ENCODE assay signal across 8 cellular contexts in the genomic region with DNA sequence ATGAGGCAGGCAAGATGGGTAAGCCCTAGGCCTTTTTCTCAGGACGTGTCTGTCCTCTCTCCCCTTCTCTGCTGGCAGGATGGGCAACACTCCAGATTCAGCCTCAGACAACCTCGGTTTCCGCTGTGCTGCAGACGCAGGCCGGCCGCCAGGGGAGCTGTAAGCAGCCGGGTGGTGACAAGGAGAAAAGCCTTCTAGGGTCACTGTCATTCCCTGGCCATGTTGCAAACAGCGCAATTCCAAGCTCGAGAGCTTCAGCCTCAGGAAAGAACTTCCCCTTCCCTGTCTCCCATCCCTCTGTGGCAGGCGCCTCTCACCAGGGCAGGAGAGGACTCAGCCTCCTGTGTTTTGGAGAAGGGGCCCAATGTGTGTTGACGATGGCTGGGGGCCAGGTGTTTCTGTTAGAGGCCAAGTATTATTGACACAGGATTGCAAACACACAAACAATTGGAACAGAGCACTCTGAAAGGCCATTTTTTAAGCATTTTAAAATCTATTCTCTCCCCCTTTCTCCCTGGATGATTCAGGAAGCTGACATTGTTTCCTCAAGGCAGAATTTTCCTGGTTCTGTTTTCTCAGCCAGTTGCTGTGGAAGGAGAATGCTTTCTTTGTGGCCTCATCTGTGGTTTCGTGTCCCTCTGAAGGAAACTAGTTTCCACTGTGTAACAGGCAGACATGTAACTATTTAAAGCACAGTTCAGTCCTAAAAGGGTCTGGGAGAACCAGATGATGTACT. TPM values are rescaled to one million over a fixed set of nuclear protein-coding genes. Genes with fewer than 3 reads are reported as not detected.
DNase-seq lines count a peak whose midpoint lies in the region; ATAC-seq and TF ChIP-seq lines count a peak whose summit lies in the region.

No MANE protein-coding gene starts in this region.

- H4K91ac ChIP-seq in neuronal stem cell (ENCODE audit: low read depth, low read length, poor library complexity) = no peak overlapping the region

- WGBS in neuronal stem cell (ENCODE audit: extremely low coverage in 2 of 2, insufficient read length in 2 of 2, insufficient replicate concordance in 1 of 2), 2 donors = no CpG with 5 or more reads among the region's 12 CpGs

- H3K9ac ChIP-seq in neuronal stem cell (ENCODE audit: low read depth, low read length, poor library complexity) = no peak overlapping the region

- H3K79me1 ChIP-seq in neuronal stem cell (ENCODE audit: low read depth, low read length) = peaks cover 2% of the 10 kb centered on the region

- peaks cover 24 to 36% of the 10 kb centered on the region in 2 donors for H3K36me3 ChIP-seq in neuronal stem cell (replicated peaks in 1 of 2; ENCODE audit: control insufficient read depth in 2 of 2, insufficient read depth in 2 of 2, low read length in 2 of 2)

- no peak overlapping the region for H3K18ac ChIP-seq in neuronal stem cell (ENCODE audit: low read length)

- H3K4me3 Mint-ChIP-seq in Calu3 (ENCODE audit: low read depth, unreplicated experiment) = no peak overlapping the region

- no peak overlapping the region for H2BK120ac ChIP-seq in neuronal stem cell (ENCODE audit: low read depth, low read length)

- intact Hi-C loops in Calu3 (cut with micrococcal nuclease; ENCODE audit: unreplicated experiment) = loop anchor here (10.0 kb wide), 1 partner anchor 335 kb away; no protein-coding TSS in a partner anchor

- no peak overlapping the region for H4K8ac ChIP-seq in neuronal stem cell (ENCODE audit: low read depth, low read length)

- no peak overlapping the region for H3K4ac ChIP-seq in neuronal stem cell (ENCODE audit: low read length)

- ATAC-seq in HG03565 (IDR thresholded peaks at IDR 0.05; ENCODE audit: unreplicated experiment) = no peak

- H2BK5ac ChIP-seq in neuronal stem cell (ENCODE audit: low read length) = no peak overlapping the region

- BruUV-seq in Calu3 (replicated peaks; lab: Mats Ljungman, UMichigan) = no TSS peak

- no peaks in the 10 kb centered on the region for H3K27me3 ChIP-seq in neuronal stem cell (ENCODE audit: control insufficient read depth in 3 of 3, insufficient read depth in 3 of 3, low read depth in 1 of 3, low read length in 3 of 3)

- no peak overlapping the region for H3K27ac ChIP-seq in neuronal stem cell (replicated peaks; ENCODE audit: low read length)

- H3K23ac ChIP-seq in neuronal stem cell (ENCODE audit: low read depth, low read length, poor library complexity) = no peak overlapping the region

- no peak overlapping the region for H3K14ac ChIP-seq in neuronal stem cell (ENCODE audit: low read length)

- TF ChIP-seq CTCF in epithelial cell of esophagus (IDR thresholded peaks at IDR 0.05; ENCODE audit: insufficient read depth, low read depth, low read length, missing control alignments) = peak; percentile 74
- TF ChIP-seq CTCF in Calu3 (IDR thresholded peaks at IDR 0.05; ENCODE audit: unreplicated experiment) = no peak

- H2AK5ac ChIP-seq in neuronal stem cell (ENCODE audit: low read depth, low read length) = no peak overlapping the region

- no peak overlapping the region for H3K4me2 ChIP-seq in neuronal stem cell (ENCODE audit: insufficient read depth, low read length, poor library complexity, severe bottlenecking)

- no peaks in the 10 kb centered on the region for H3K9me3 ChIP-seq in neuronal stem cell (replicated peaks in 1 of 2; ENCODE audit: control insufficient read depth in 2 of 2, insufficient read depth in 1 of 2, low read depth in 1 of 2, low read length in 2 of 2)

- no peak overlapping the region for H3K27ac Mint-ChIP-seq in Calu3 (ENCODE audit: unreplicated experiment)

- H3K4me1 ChIP-seq in neuronal stem cell (ENCODE audit: control insufficient read depth in 2 of 2, insufficient read depth in 1 of 2, low read depth in 1 of 2, low read length in 2 of 2) = no peaks in the 10 kb centered on the region

- DNase-seq in COR-L47 (lab: John Stamatoyannopoulos, UW) (peak; percentile 81), NCI-H774 (lab: John Stamatoyannopoulos, UW) (peak; percentile 85), epithelial cell of esophagus (ENCODE audit: low read depth) (peak; percentile 44), occipital lobe (lab: John Stamatoyannopoulos, UW) (peak; percentile 60), Calu3 (no peak), HuH-7.5 (ENCODE audit: low spot score) (no peak), neuronal stem cell (ENCODE audit: low spot score) (no peak)

- peaks cover 7% of the 10 kb centered on the region for H3K4me1 Mint-ChIP-seq in Calu3 (ENCODE audit: low read depth, unreplicated experiment)

- CTCF ChIA-PET in Calu3 (lab: Charles Lee) = interaction anchor here (0.7 kb wide), 1 partner anchor 11 kb away, joined by 8 read pairs; no protein-coding TSS in a partner anchor

- no peak overlapping the region for H3K4me3 ChIP-seq in epithelial cell of esophagus (ENCODE audit: low read length)
- H3K4me3 ChIP-seq in neuronal stem cell (ENCODE audit: low read length in 2 of 2) = no peak overlapping the region

- H3K36me3 Mint-ChIP-seq in Calu3 (ENCODE audit: insufficient read depth, unreplicated experiment) = peaks cover 68% of the 10 kb centered on the region

- H2AFZ ChIP-seq in neuronal stem cell (ENCODE audit: low read length) = no peak overlapping the region

- H2BK12ac ChIP-seq in neuronal stem cell (ENCODE audit: low read length) = no peak overlapping the region

- H3K9me3 Mint-ChIP-seq in Calu3 (ENCODE audit: low read depth, unreplicated experiment) = no peaks in the 10 kb centered on the region

- no peaks in the 10 kb centered on the region for H3K27me3 Mint-ChIP-seq in Calu3 (ENCODE audit: unreplicated experiment)

- no peak overlapping the region for H2BK15ac ChIP-seq in neuronal stem cell (ENCODE audit: low read length)

RNA-seq across cellular contexts. Expression of a gene that starts 13.1 kb away (rescaled TPM):
- total RNA-seq in occipital lobe (3.6 TPM), Calu3 (2022) (1.1 and 2.6 TPM in 2 replicates)
- polyA plus RNA-seq in neuronal stem cell (2013, experiment 1 of 2) = 0.10 TPM
- 0.10 TPM for polyA plus RNA-seq in neuronal stem cell (2013, experiment 2 of 2)

RNA-seq across cellular contexts. Expression of a gene that starts 15.5 kb away (rescaled TPM):
- total RNA-seq in occipital lobe = 71.3 TPM
- 226 and 255 TPM in 2 replicates for total RNA-seq in Calu3 (2022)
- polyA plus RNA-seq in neuronal stem cell (2013, experiment 1 of 2) = 53.2 TPM
- 51.7 TPM for polyA plus RNA-seq in neuronal stem cell (2013, experiment 2 of 2)

RNA-seq across cellular contexts. Expression of a gene that starts 26.7 kb away (rescaled TPM):
- total RNA-seq in occipital lobe (158 TPM), Calu3 (2022) (673 and 699 TPM in 2 replicates)
- 119 TPM for polyA plus RNA-seq in neuronal stem cell (2013, experiment 1 of 2)
- 119 TPM for polyA plus RNA-seq in neuronal stem cell (2013, experiment 2 of 2)

RNA-seq across cellular contexts. Expression of a gene that starts 28.1 kb away (rescaled TPM):
- total RNA-seq in occipital lobe (189 TPM), Calu3 (2022) (416 and 421 TPM in 2 replicates)
- polyA plus RNA-seq in neuronal stem cell (2013, experiment 1 of 2) = 217 TPM
- 218 TPM for polyA plus RNA-seq in neuronal stem cell (2013, experiment 2 of 2)

RNA-seq across cellular contexts. Expression of a gene that starts 28.4 kb away (rescaled TPM):
- 19.8 TPM for total RNA-seq in occipital lobe
- 37.5 and 39.9 TPM in 2 replicates for total RNA-seq in Calu3 (2022)
- polyA plus RNA-seq in neuronal stem cell (2013, experiment 1 of 2) = 18.7 TPM
- 19.1 TPM for polyA plus RNA-seq in neuronal stem cell (2013, experiment 2 of 2)

Comparison
In these comparisons a context has a peak if more than half of its experiments do, and no peak if none do; other contexts are left out.
1. DNase-seq: peak in COR-L47 (single experiment), NCI-H774 (single experiment), epithelial cell of esophagus (single experiment) and occipital lobe (single experiment); none in Calu3 (single experiment), HuH-7.5 (single experiment) and neuronal stem cell (single experiment).